7 cellular contexts compared by ENCODE assay signal in the genomic region with DNA sequence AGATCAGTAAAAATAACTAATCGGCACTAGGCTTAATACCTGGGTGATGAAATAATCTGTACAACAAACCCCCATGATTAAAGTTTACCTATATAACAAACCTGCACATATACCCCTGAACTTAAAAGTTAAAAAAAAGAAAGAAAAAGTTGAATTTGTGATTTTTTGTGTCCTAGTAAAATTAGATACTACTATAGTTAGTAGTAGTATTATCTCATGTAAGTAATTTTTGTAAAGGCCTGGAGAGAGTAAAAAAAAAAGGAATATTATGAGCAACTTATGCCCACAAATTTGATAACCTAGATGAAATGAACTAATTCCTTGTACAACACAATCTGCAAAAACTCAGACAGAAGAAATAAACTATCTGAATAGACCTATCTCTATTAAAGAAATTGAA.
"Had no signal": no experiment of that assay in that cellular context is flagged by ENCODE, and none has a peak within 500 bp of the region (broad histone marks: within the 10 kb centered on the region; RNA-seq: fewer than 3 reads in every experiment).

No MANE protein-coding gene starts in this region.

- ATAC-seq: GM12878 had no signal

- H3K4me3 ChIP-seq: GM12878 had no signal

- DNase-seq: GDM1, GF-D8 had no signal

- FAIRE-seq: GM12878, GM12891, GM12892, GM18507, GM19239 had no signal
